1 cellular context compared by ENCODE assay signal in the genomic region with DNA sequence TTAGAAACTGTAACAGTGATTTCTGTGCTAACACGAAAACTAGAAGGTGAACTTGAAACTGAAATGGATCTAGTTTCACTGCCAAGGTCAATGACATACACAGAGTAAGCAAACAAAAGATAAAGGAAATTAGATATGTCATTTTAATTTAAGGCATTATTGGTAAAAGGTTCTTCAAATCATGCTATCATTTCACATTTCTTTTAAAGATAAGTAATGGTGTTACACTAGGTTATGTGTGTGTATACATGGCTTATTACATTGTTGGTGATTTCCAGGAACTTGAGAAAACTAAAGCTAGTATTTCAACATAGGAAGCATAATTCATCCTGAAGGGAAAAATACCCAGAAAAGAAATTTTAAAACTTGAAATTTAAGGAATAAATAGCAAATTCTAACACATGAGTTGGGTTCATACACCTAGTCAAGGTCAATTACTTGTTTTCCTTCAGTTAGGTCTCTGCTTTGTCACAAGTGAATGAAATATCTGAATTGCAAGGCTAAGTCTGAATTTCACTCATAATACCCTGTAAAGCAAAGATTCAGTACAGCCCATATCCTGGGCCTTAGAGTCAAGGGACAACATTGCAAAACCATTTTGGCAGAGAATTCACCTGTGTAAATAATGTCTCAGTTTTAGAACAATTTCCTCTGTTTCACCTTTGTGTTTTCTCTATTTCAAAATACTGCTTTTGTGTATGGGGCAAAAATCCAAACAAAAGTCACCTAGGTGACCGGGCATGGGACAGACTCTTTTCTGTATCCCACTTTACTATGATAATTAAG.
A peak's percentile ranks its signal among the peaks of the same experiment; 100 is the strongest.
TF ChIP-seq lines count a peak whose summit lies in the region.

No MANE protein-coding gene starts in this region.

TF ChIP-seq in HepG2, 621 proteins besides CTCF, POLR2A, EP300 and RAD21 (continued from another document and continues in another):
- TF ChIP-seq, protein P1, sequence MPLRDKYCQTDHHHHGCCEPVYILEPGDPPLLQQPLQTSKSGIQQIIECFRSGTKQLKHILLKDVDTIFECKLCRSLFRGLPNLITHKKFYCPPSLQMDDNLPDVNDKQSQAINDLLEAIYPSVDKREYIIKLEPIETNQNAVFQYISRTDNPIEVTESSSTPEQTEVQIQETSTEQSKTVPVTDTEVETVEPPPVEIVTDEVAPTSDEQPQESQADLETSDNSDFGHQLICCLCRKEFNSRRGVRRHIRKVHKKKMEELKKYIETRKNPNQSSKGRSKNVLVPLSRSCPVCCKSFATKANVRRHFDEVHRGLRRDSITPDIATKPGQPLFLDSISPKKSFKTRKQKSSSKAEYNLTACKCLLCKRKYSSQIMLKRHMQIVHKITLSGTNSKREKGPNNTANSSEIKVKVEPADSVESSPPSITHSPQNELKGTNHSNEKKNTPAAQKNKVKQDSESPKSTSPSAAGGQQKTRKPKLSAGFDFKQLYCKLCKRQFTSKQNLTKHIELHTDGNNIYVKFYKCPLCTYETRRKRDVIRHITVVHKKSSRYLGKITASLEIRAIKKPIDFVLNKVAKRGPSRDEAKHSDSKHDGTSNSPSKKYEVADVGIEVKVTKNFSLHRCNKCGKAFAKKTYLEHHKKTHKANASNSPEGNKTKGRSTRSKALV (CRISPR knock-in tag; IDR thresholded peaks at IDR 0.05), result no peak
- TF ChIP-seq KMT2A (CRISPR knock-in tag; IDR thresholded peaks at IDR 0.05), result no peak
- TF ChIP-seq, protein P2, sequence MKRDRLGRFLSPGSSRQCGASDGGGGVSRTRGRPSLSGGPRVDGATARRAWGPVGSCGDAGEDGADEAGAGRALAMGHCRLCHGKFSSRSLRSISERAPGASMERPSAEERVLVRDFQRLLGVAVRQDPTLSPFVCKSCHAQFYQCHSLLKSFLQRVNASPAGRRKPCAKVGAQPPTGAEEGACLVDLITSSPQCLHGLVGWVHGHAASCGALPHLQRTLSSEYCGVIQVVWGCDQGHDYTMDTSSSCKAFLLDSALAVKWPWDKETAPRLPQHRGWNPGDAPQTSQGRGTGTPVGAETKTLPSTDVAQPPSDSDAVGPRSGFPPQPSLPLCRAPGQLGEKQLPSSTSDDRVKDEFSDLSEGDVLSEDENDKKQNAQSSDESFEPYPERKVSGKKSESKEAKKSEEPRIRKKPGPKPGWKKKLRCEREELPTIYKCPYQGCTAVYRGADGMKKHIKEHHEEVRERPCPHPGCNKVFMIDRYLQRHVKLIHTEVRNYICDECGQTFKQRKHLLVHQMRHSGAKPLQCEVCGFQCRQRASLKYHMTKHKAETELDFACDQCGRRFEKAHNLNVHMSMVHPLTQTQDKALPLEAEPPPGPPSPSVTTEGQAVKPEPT (CRISPR knock-in tag; IDR thresholded peaks at IDR 0.05; ENCODE audit: low read depth), result no peak
- TF ChIP-seq RARG (CRISPR knock-in tag; IDR thresholded peaks at IDR 0.05; ENCODE audit: low read depth), result no peak
- no peak for TF ChIP-seq HIVEP1 (CRISPR knock-in tag; IDR thresholded peaks at IDR 0.05)
- TF ChIP-seq, protein P3, sequence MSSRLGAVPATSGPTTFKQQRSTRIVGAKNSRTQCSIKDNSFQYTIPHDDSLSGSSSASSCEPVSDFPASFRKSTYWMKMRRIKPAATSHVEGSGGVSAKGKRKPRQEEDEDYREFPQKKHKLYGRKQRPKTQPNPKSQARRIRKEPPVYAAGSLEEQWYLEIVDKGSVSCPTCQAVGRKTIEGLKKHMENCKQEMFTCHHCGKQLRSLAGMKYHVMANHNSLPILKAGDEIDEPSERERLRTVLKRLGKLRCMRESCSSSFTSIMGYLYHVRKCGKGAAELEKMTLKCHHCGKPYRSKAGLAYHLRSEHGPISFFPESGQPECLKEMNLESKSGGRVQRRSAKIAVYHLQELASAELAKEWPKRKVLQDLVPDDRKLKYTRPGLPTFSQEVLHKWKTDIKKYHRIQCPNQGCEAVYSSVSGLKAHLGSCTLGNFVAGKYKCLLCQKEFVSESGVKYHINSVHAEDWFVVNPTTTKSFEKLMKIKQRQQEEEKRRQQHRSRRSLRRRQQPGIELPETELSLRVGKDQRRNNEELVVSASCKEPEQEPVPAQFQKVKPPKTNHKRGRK (CRISPR knock-in tag; IDR thresholded peaks at IDR 0.05), result no peak
- no peak for TF ChIP-seq ZNF816 (CRISPR knock-in tag; IDR thresholded peaks at IDR 0.05; ENCODE audit: borderline replicate concordance)
- no peak for TF ChIP-seq REXO4 (CRISPR knock-in tag; IDR thresholded peaks at IDR 0.05; ENCODE audit: borderline replicate concordance)
- TF ChIP-seq PTBP1 (IDR thresholded peaks at IDR 0.05; ENCODE audit: low read depth, low read length, poor library complexity, severe bottlenecking), result no peak
- TF ChIP-seq TBP (CRISPR knock-in tag; IDR thresholded peaks at IDR 0.05), result no peak
- TF ChIP-seq ZFP62 (CRISPR knock-in tag; IDR thresholded peaks at IDR 0.05), result no peak
- no peak for TF ChIP-seq MTA1 (CRISPR knock-in tag; IDR thresholded peaks at IDR 0.05; ENCODE audit: borderline replicate concordance)
- TF ChIP-seq KDM5A (IDR thresholded peaks at IDR 0.05; ENCODE audit: borderline replicate concordance, low read length), result no peak
- TF ChIP-seq, protein P4, sequence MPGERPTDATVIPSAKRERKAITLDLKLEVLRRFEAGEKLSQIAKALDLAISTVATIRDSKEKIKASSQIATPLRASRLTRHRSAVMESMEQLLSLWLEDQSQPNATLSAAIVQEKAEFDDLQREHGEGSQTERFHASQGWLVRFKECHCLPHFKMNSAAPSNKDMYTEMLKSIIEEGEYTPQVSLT (CRISPR knock-in tag; IDR thresholded peaks at IDR 0.05; ENCODE audit: borderline replicate concordance, low read depth), result no peak
- no peak for TF ChIP-seq ZNF891 (CRISPR knock-in tag; IDR thresholded peaks at IDR 0.05)
- no peak for TF ChIP-seq ZNF773 (CRISPR knock-in tag; IDR thresholded peaks at IDR 0.05; ENCODE audit: borderline replicate concordance)
- TF ChIP-seq DNMT3B (CRISPR knock-in tag; conservative IDR thresholded peaks at IDR 0.05), result peak; percentile 60; the same call in 1 of the 2 replicates
- TF ChIP-seq, protein P5, sequence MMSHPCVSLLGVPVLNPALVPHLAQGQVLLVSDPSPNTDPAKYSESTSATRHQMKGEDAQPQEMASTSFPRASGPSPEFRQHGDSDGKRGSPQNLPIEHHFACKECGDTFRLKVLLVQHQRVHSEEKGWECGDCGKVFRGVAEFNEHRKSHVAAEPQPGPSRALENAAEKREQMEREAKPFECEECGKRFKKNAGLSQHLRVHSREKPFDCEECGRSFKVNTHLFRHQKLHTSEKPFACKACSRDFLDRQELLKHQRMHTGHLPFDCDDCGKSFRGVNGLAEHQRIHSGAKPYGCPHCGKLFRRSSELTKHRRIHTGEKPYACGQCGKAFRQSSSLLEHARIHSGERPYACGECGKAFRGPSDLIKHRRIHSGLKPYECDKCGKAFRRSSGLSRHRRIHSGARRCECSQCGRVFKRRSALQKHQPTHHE (CRISPR knock-in tag; IDR thresholded peaks at IDR 0.05; ENCODE audit: borderline replicate concordance), result no peak
- TF ChIP-seq, protein P6, sequence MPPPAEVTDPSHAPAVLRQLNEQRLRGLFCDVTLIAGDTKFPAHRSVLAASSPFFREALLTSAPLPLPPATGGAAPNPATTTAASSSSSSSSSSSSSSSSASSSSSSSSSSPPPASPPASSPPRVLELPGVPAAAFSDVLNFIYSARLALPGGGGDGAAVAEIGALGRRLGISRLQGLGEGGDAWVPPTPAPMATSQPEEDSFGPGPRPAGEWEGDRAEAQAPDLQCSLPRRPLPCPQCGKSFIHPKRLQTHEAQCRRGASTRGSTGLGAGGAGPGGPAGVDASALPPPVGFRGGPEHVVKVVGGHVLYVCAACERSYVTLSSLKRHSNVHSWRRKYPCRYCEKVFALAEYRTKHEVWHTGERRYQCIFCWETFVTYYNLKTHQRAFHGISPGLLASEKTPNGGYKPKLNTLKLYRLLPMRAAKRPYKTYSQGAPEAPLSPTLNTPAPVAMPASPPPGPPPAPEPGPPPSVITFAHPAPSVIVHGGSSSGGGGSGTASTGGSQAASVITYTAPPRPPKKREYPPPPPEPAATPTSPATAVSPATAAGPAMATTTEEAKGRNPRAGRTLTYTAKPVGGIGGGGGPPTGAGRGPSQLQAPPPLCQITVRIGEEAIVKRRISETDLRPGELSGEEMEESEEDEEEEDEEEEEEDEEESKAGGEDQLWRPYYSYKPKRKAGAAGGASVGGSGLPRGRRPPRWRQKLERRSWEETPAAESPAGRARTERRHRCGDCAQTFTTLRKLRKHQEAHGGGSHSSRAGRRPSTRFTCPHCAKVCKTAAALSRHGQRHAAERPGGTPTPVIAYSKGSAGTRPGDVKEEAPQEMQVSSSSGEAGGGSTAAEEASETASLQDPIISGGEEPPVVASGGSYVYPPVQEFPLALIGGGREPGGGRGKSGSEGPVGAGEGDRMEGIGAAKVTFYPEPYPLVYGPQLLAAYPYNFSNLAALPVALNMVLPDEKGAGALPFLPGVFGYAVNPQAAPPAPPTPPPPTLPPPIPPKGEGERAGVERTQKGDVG (CRISPR knock-in tag; IDR thresholded peaks at IDR 0.05; ENCODE audit: borderline replicate concordance), result no peak
- 0 out of 2 replicates have a peak, but pooled peaks have one; percentile 54 for TF ChIP-seq SP140L (CRISPR knock-in tag; IDR thresholded peaks at IDR 0.05; ENCODE audit: borderline replicate concordance)
- TF ChIP-seq ZBTB38 (CRISPR knock-in tag; IDR thresholded peaks at IDR 0.05), result no peak
- TF ChIP-seq, protein P7, sequence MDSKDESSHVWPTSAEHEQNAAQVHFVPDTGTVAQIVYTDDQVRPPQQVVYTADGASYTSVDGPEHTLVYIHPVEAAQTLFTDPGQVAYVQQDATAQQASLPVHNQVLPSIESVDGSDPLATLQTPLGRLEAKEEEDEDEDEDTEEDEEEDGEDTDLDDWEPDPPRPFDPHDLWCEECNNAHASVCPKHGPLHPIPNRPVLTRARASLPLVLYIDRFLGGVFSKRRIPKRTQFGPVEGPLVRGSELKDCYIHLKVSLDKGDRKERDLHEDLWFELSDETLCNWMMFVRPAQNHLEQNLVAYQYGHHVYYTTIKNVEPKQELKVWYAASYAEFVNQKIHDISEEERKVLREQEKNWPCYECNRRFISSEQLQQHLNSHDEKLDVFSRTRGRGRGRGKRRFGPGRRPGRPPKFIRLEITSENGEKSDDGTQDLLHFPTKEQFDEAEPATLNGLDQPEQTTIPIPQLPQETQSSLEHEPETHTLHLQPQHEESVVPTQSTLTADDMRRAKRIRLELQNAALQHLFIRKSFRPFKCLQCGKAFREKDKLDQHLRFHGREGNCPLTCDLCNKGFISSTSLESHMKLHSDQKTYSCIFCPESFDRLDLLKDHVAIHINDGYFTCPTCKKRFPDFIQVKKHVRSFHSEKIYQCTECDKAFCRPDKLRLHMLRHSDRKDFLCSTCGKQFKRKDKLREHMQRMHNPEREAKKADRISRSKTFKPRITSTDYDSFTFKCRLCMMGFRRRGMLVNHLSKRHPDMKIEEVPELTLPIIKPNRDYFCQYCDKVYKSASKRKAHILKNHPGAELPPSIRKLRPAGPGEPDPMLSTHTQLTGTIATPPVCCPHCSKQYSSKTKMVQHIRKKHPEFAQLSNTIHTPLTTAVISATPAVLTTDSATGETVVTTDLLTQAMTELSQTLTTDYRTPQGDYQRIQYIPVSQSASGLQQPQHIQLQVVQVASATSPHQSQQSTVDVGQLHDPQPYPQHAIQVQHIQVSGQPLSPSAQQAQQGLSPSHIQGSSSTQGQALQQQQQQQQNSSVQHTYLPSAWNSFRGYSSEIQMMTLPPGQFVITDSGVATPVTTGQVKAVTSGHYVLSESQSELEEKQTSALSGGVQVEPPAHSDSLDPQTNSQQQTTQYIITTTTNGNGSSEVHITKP (CRISPR knock-in tag; IDR thresholded peaks at IDR 0.05; ENCODE audit: low read depth), result no peak
- no peak for TF ChIP-seq ARNTL (CRISPR knock-in tag; IDR thresholded peaks at IDR 0.05)
- TF ChIP-seq, protein P8, sequence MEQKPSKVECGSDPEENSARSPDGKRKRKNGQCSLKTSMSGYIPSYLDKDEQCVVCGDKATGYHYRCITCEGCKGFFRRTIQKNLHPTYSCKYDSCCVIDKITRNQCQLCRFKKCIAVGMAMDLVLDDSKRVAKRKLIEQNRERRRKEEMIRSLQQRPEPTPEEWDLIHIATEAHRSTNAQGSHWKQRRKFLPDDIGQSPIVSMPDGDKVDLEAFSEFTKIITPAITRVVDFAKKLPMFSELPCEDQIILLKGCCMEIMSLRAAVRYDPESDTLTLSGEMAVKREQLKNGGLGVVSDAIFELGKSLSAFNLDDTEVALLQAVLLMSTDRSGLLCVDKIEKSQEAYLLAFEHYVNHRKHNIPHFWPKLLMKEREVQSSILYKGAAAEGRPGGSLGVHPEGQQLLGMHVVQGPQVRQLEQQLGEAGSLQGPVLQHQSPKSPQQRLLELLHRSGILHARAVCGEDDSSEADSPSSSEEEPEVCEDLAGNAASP (CRISPR knock-in tag; IDR thresholded peaks at IDR 0.05; ENCODE audit: borderline replicate concordance), result peak; percentile 88
- TF ChIP-seq, protein P9, sequence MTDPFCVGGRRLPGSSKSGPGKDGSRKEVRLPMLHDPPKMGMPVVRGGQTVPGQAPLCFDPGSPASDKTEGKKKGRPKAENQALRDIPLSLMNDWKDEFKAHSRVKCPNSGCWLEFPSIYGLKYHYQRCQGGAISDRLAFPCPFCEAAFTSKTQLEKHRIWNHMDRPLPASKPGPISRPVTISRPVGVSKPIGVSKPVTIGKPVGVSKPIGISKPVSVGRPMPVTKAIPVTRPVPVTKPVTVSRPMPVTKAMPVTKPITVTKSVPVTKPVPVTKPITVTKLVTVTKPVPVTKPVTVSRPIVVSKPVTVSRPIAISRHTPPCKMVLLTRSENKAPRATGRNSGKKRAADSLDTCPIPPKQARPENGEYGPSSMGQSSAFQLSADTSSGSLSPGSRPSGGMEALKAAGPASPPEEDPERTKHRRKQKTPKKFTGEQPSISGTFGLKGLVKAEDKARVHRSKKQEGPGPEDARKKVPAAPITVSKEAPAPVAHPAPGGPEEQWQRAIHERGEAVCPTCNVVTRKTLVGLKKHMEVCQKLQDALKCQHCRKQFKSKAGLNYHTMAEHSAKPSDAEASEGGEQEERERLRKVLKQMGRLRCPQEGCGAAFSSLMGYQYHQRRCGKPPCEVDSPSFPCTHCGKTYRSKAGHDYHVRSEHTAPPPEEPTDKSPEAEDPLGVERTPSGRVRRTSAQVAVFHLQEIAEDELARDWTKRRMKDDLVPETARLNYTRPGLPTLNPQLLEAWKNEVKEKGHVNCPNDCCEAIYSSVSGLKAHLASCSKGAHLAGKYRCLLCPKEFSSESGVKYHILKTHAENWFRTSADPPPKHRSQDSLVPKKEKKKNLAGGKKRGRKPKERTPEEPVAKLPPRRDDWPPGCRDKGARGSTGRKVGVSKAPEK (CRISPR knock-in tag; IDR thresholded peaks at IDR 0.05; ENCODE audit: borderline replicate concordance), result no peak
- TF ChIP-seq TAF15 (IDR thresholded peaks at IDR 0.05; ENCODE audit: low read depth, low read length, poor library complexity, severe bottlenecking), result no peak
- TF ChIP-seq, protein P10, sequence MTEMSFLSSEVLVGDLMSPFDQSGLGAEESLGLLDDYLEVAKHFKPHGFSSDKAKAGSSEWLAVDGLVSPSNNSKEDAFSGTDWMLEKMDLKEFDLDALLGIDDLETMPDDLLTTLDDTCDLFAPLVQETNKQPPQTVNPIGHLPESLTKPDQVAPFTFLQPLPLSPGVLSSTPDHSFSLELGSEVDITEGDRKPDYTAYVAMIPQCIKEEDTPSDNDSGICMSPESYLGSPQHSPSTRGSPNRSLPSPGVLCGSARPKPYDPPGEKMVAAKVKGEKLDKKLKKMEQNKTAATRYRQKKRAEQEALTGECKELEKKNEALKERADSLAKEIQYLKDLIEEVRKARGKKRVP (CRISPR knock-in tag; IDR thresholded peaks at IDR 0.05), result no peak; a peak in 1 of 4 replicates
- TF ChIP-seq ZNF652 (CRISPR knock-in tag; IDR thresholded peaks at IDR 0.05; ENCODE audit: borderline replicate concordance, low read depth), result no peak
